ENCODE assay signal across 9 cellular contexts in genomic region chr12:6607751-6608591, GRCh38. TPM values are rescaled to one million over a fixed set of nuclear protein-coding genes. Genes with fewer than 3 reads are reported as not detected.
DNase-seq lines count a peak whose midpoint lies in the region; ATAC-seq and TF ChIP-seq lines count a peak whose summit lies in the region.
"Had no signal": no experiment of that assay in that cellular context is flagged by ENCODE, and none has a peak within 500 bp of the region (broad histone marks: within the 10 kb centered on the region; RNA-seq: fewer than 3 reads in every experiment).

No MANE protein-coding gene starts in this region.

- peak; percentile 80 for DNase-seq in LoVo (ENCODE audit: low spot score)
- peak; percentile 95 for DNase-seq in OCI-M1 (lab: John Stamatoyannopoulos, UW)
- DNase-seq in activated T-cell treated with anti-CD3 and anti-CD28 coated beads, Interleukin-2, amount 50 U/mL, for 72 hours: peak; percentile 55 to 73
- peak; percentile 71 to 74 for DNase-seq in foreskin keratinocyte
- DNase-seq in pulmonary artery endothelial cell (ENCODE audit: low read depth, low spot score): peak; percentile 13

- peaks cover 15 to 20% of the 10 kb centered on the region in 2 donors for H3K36me3 Mint-ChIP-seq in activated T-cell treated with anti-CD3 and anti-CD28 coated beads, Interleukin-2, amount 50 U/mL, for 72 hours (ENCODE audit: insufficient read depth in 2 of 2)

- H3K27me3 Mint-ChIP-seq in activated T-cell treated with anti-CD3 and anti-CD28 coated beads, Interleukin-2, amount 50 U/mL, for 72 hours (ENCODE audit: low read depth): no peaks in the 10 kb centered on the region
- H3K27me3 Mint-ChIP-seq: dendritic cell treated with granulocyte-macrophage colony-stimulating factor and Interleukin-4, amounts not matched to agents 40 ng/mL and 50 ng/mL, for 4 days had no signal

- TF ChIP-seq CTCF in 22Rv1 (IDR thresholded peaks at IDR 0.05): no peak
- no peak for TF ChIP-seq CTCF in foreskin keratinocyte (conservative IDR thresholded peaks at IDR 0.05)

- H3K27me3 ChIP-seq in foreskin keratinocyte: no peaks in the 10 kb centered on the region

- no peak overlapping the region for H3K4me3 Mint-ChIP-seq in activated T-cell treated with anti-CD3 and anti-CD28 coated beads, Interleukin-2, amount 50 U/mL, for 72 hours
- H3K4me3 Mint-ChIP-seq: dendritic cell treated with granulocyte-macrophage colony-stimulating factor and Interleukin-4, amounts not matched to agents 40 ng/mL and 50 ng/mL, for 4 days had no signal

- no peak overlapping the region for H3K27ac Mint-ChIP-seq in activated T-cell treated with anti-CD3 and anti-CD28 coated beads, Interleukin-2, amount 50 U/mL, for 72 hours
- H3K27ac Mint-ChIP-seq: dendritic cell treated with granulocyte-macrophage colony-stimulating factor and Interleukin-4, amounts not matched to agents 40 ng/mL and 50 ng/mL, for 4 days had no signal

- peak overlapping the region; percentile 100 for H3K27ac ChIP-seq in 22Rv1
- peak overlapping the region; percentile 15 for H3K27ac ChIP-seq in foreskin keratinocyte

- ATAC-seq in GM18505 (IDR thresholded peaks at IDR 0.05; ENCODE audit: unreplicated experiment) (no peak), foreskin keratinocyte (peak; percentile 73), GM18873 (IDR thresholded peaks at IDR 0.05; ENCODE audit: low FRiP score, unreplicated experiment) (no peak)
- ATAC-seq in activated T-cell treated with anti-CD3 and anti-CD28 coated beads, Interleukin-2, amount 50 U/mL, for 72 hours (replicated peaks in 1 of 2): peak; percentile 42 to 48

- H3K9me3 Mint-ChIP-seq in activated T-cell treated with anti-CD3 and anti-CD28 coated beads, Interleukin-2, amount 50 U/mL, for 72 hours: no peaks in the 10 kb centered on the region
- H3K9me3 Mint-ChIP-seq: dendritic cell treated with granulocyte-macrophage colony-stimulating factor and Interleukin-4, amounts not matched to agents 40 ng/mL and 50 ng/mL, for 4 days had no signal

- TF ChIP-seq POLR2A in GM18505 (IDR thresholded peaks at IDR 0.05; ENCODE audit: borderline replicate concordance, extremely low read depth, insufficient read depth, insufficient read length): peak; percentile 7

- H3K4me1 Mint-ChIP-seq in activated T-cell treated with anti-CD3 and anti-CD28 coated beads, Interleukin-2, amount 50 U/mL, for 72 hours (ENCODE audit: low read depth): peaks cover 27% of the 10 kb centered on the region

- peaks cover 32% of the 10 kb centered on the region for H3K4me1 ChIP-seq in foreskin keratinocyte

RNA-seq across cellular contexts. Expression of gene CHD4, which starts 0.8 kb away (rescaled TPM):
- total RNA-seq in activated T-cell treated with anti-CD3 and anti-CD28 coated beads, Interleukin-2, amount 50 U/mL, for 72 hours: 100 to 1,000 TPM; 292 to 299 TPM
- total RNA-seq in foreskin keratinocyte: 156 and 174 TPM in 2 replicates
- 90.9 and 98.5 TPM in 2 replicates for polyA plus RNA-seq in foreskin keratinocyte
- 205 and 216 TPM in 2 replicates for total RNA-seq in pulmonary artery endothelial cell

RNA-seq across cellular contexts. Expression of gene LPAR5, which starts 27.8 kb away (rescaled TPM):
- 1 to 10 TPM; 4.1 to 8.9 TPM for total RNA-seq in activated T-cell treated with anti-CD3 and anti-CD28 coated beads, Interleukin-2, amount 50 U/mL, for 72 hours
- 9.8 and 13.4 TPM in 2 replicates for total RNA-seq in foreskin keratinocyte
- 12.8 and 14.4 TPM in 2 replicates for polyA plus RNA-seq in foreskin keratinocyte
- total RNA-seq in pulmonary artery endothelial cell: 0.04 and 0.07 TPM in 2 replicates

RNA-seq across cellular contexts. Expression of gene ACRBP, which starts 39.3 kb away (rescaled TPM):
- total RNA-seq in activated T-cell treated with anti-CD3 and anti-CD28 coated beads, Interleukin-2, amount 50 U/mL, for 72 hours: 1 to 10 TPM; 5.2 to 6.1 TPM
- total RNA-seq in foreskin keratinocyte (0.07 TPM in 1 of 2 replicates, not detected in the other), pulmonary artery endothelial cell (0.11 and 0.26 TPM in 2 replicates)
- 0.09 and 0.11 TPM in 2 replicates for polyA plus RNA-seq in foreskin keratinocyte

RNA-seq across cellular contexts. Expression of gene NOP2, which starts 39.9 kb away (rescaled TPM):
- 10 to 100 TPM; 76.9 to 89.8 TPM for total RNA-seq in activated T-cell treated with anti-CD3 and anti-CD28 coated beads, Interleukin-2, amount 50 U/mL, for 72 hours
- 64.2 and 65.6 TPM in 2 replicates for total RNA-seq in foreskin keratinocyte
- polyA plus RNA-seq in foreskin keratinocyte: 46.8 and 61.1 TPM in 2 replicates
- total RNA-seq in pulmonary artery endothelial cell: 20.7 and 30.5 TPM in 2 replicates

RNA-seq across cellular contexts. Expression of gene IFFO1, which starts 52.1 kb away (rescaled TPM):
- 10 to 100 TPM; 14.2 to 17.0 TPM for total RNA-seq in activated T-cell treated with anti-CD3 and anti-CD28 coated beads, Interleukin-2, amount 50 U/mL, for 72 hours
- 1.7 and 2.7 TPM in 2 replicates for total RNA-seq in foreskin keratinocyte
- polyA plus RNA-seq in foreskin keratinocyte: 2.7 and 5.0 TPM in 2 replicates
- total RNA-seq in pulmonary artery endothelial cell: 8.3 and 9.0 TPM in 2 replicates

Comparison
In these comparisons a context has a peak if more than half of its experiments do, and no peak if none do; other contexts are left out.
1. ATAC-seq: peak in activated T-cell treated with anti-CD3 and anti-CD28 coated beads, Interleukin-2, amount 50 U/mL, for 72 hours (2 of 2) and foreskin keratinocyte (single experiment); none in GM18505 (single experiment) and GM18873 (single experiment).
2. DNase-seq: peak in every context shown above with its lines; median percentile 95 in OCI-M1; 80 in LoVo; 72 in foreskin keratinocyte; 64 in activated T-cell treated with anti-CD3 and anti-CD28 coated beads, Interleukin-2, amount 50 U/mL, for 72 hours; 13 in pulmonary artery endothelial cell.